ENCODE assay signal across 11 cellular contexts in the genomic region with DNA sequence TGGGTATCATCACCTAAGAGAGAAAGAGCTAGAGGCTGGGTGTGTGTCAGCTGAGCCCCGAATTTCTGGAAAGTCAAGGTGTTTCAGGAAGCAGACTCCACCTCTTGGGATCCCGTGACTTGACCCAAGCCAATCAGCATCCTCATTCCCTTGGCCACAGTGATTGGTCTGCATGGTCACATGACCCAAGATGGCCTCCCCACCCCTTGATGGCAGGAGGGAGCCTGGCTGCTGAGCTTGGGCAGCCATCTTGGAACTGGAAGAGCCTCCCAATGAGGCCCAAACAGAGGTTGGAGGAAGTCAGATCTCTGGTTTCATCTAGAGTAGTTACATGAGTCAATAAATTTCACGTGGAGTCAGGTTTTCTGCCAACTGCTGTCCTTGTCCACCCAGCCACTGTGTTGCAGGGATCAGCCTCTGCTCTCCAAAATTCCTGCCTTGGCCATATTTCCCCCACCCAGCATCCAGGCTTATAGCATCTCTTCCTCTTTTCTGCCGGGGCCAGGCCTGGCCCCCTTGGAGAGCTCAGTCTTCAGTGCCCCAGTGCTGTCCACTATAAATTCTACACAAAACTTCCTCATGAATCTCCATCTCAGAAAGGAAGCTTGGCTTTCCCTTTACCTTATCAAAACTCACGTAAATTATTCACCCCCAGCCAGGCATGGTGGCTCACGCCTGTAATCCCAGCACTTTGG. TPM values are rescaled to one million over a fixed set of nuclear protein-coding genes. Genes with fewer than 3 reads are reported as not detected.
DNase-seq lines count a peak whose midpoint lies in the region; ATAC-seq and TF ChIP-seq lines count a peak whose summit lies in the region.
"Had no signal": no experiment of that assay in that cellular context is flagged by ENCODE, and none has a peak within 500 bp of the region (broad histone marks: within the 10 kb centered on the region; RNA-seq: fewer than 3 reads in every experiment).

No MANE protein-coding gene starts in this region.

- TF ChIP-seq RAD21 in Ishikawa (IDR thresholded peaks at IDR 0.05; ENCODE audit: low read depth), result no peak

- H3K36me3 Mint-ChIP-seq in activated naive CD4-positive, alpha-beta T cell treated with anti-CD3 and anti-CD28 coated beads, Interleukin-2, amount 50 U/mL, for 24 hours, result no peaks in the 10 kb centered on the region
- H3K36me3 Mint-ChIP-seq in activated T-helper 17 cell treated with anti-CD3 and anti-CD28 coated beads, Interleukin-2, amount 50 U/mL, for 72 hours (ENCODE audit: low read depth), result peaks cover 14% of the 10 kb centered on the region
- H3K36me3 Mint-ChIP-seq in stimulated activated memory B cell treated with anti-CD40 and anti-IgM and Interleukin-4, amounts not matched to agents 10 μg/mL and 1 μg/mL and 100 μg/mL, for 72 hours, result peaks cover 4% of the 10 kb centered on the region

- H3K4me1 Mint-ChIP-seq in activated naive CD4-positive, alpha-beta T cell treated with anti-CD3 and anti-CD28 coated beads, Interleukin-2, amount 50 U/mL, for 24 hours, result peaks cover 71% of the 10 kb centered on the region
- H3K4me1 Mint-ChIP-seq in activated T-helper 17 cell treated with anti-CD3 and anti-CD28 coated beads, Interleukin-2, amount 50 U/mL, for 72 hours, result peaks cover 28% of the 10 kb centered on the region
- peaks cover 50% of the 10 kb centered on the region for H3K4me1 Mint-ChIP-seq in stimulated activated memory B cell treated with anti-CD40 and anti-IgM and Interleukin-4, amounts not matched to agents 10 μg/mL and 1 μg/mL and 100 μg/mL, for 72 hours

- no peak overlapping the region for H3K4me3 Mint-ChIP-seq in activated naive CD4-positive, alpha-beta T cell treated with anti-CD3 and anti-CD28 coated beads, Interleukin-2, amount 50 U/mL, for 24 hours
- peak overlapping the region; percentile 30 for H3K4me3 Mint-ChIP-seq in activated T-helper 17 cell treated with anti-CD3 and anti-CD28 coated beads, Interleukin-2, amount 50 U/mL, for 72 hours
- H3K4me3 Mint-ChIP-seq in stimulated activated memory B cell treated with anti-CD40 and anti-IgM and Interleukin-4, amounts not matched to agents 10 μg/mL and 1 μg/mL and 100 μg/mL, for 72 hours, result no peak overlapping the region

- ATAC-seq in activated T-helper 17 cell treated with anti-CD3 and anti-CD28 coated beads, Interleukin-2, amount 50 U/mL, for 72 hours (replicated peaks), result peak; percentile 66
- no peak for ATAC-seq in stimulated activated memory B cell treated with anti-CD40 and anti-IgM and Interleukin-4, amounts not matched to agents 10 μg/mL and 1 μg/mL and 100 μg/mL, for 72 hours
- no peak for ATAC-seq in HG03521 (IDR thresholded peaks at IDR 0.05; ENCODE audit: unreplicated experiment)
- ATAC-seq in GM18909 (IDR thresholded peaks at IDR 0.05; ENCODE audit: poor library complexity, unreplicated experiment), result no peak

- no peaks in the 10 kb centered on the region for H3K9me3 Mint-ChIP-seq in activated naive CD4-positive, alpha-beta T cell treated with anti-CD3 and anti-CD28 coated beads, Interleukin-2, amount 50 U/mL, for 24 hours
- no peaks in the 10 kb centered on the region for H3K9me3 Mint-ChIP-seq in activated T-helper 17 cell treated with anti-CD3 and anti-CD28 coated beads, Interleukin-2, amount 50 U/mL, for 72 hours
- no peaks in the 10 kb centered on the region for H3K9me3 Mint-ChIP-seq in stimulated activated memory B cell treated with anti-CD40 and anti-IgM and Interleukin-4, amounts not matched to agents 10 μg/mL and 1 μg/mL and 100 μg/mL, for 72 hours

- H3K27me3 Mint-ChIP-seq in activated naive CD4-positive, alpha-beta T cell treated with anti-CD3 and anti-CD28 coated beads, Interleukin-2, amount 50 U/mL, for 24 hours, result no peaks in the 10 kb centered on the region
- H3K27me3 Mint-ChIP-seq in activated T-helper 17 cell treated with anti-CD3 and anti-CD28 coated beads, Interleukin-2, amount 50 U/mL, for 72 hours, result no peaks in the 10 kb centered on the region
- H3K27me3 Mint-ChIP-seq in stimulated activated memory B cell treated with anti-CD40 and anti-IgM and Interleukin-4, amounts not matched to agents 10 μg/mL and 1 μg/mL and 100 μg/mL, for 72 hours, result no peaks in the 10 kb centered on the region

- no peak for DNase-seq in activated naive CD4-positive, alpha-beta T cell treated with anti-CD3 and anti-CD28 coated beads, Interleukin-2, amount 50 U/mL, for 16 hours
- DNase-seq in T1000 (lab: John Stamatoyannopoulos, UW), result no peak
- DNase-seq: NCI-H1417 treated with DMSO at 0.1 percent for 48 hours, PC-9, WERI-Rb-1 had no signal

- H3K27ac Mint-ChIP-seq in activated naive CD4-positive, alpha-beta T cell treated with anti-CD3 and anti-CD28 coated beads, Interleukin-2, amount 50 U/mL, for 24 hours, result peak overlapping the region; percentile 68
- peak overlapping the region; percentile 67 for H3K27ac Mint-ChIP-seq in activated T-helper 17 cell treated with anti-CD3 and anti-CD28 coated beads, Interleukin-2, amount 50 U/mL, for 72 hours
- H3K27ac Mint-ChIP-seq in stimulated activated memory B cell treated with anti-CD40 and anti-IgM and Interleukin-4, amounts not matched to agents 10 μg/mL and 1 μg/mL and 100 μg/mL, for 72 hours, result peak overlapping the region; percentile 34

- no peak for TF ChIP-seq EP300 in Ishikawa (IDR thresholded peaks at IDR 0.05; ENCODE audit: borderline replicate concordance)

TF ChIP-seq in Ishikawa, 13 proteins besides CTCF, POLR2A, EP300 and RAD21:
- TF ChIP-seq TAF1 (IDR thresholded peaks at IDR 0.05; ENCODE audit: low read depth) (no peak), FOXM1 (IDR thresholded peaks at IDR 0.05; ENCODE audit: borderline replicate concordance, low read depth) (no peak), YY1 (IDR thresholded peaks at IDR 0.05; ENCODE audit: low read depth) (peak; percentile 88), CEBPB (IDR thresholded peaks at IDR 0.05) (no peak), CREB1 (IDR thresholded peaks at IDR 0.05; ENCODE audit: low read depth) (no peak), ZBTB7A (IDR thresholded peaks at IDR 0.05; ENCODE audit: low read depth) (no peak), EGR1 (IDR thresholded peaks at IDR 0.05) (no peak), NFIC (IDR thresholded peaks at IDR 0.05) (no peak), TEAD4 (IDR thresholded peaks at IDR 0.05) (no peak), TCF12 (IDR thresholded peaks at IDR 0.05; ENCODE audit: low read depth) (no peak)
- TF ChIP-seq, protein P1, sequence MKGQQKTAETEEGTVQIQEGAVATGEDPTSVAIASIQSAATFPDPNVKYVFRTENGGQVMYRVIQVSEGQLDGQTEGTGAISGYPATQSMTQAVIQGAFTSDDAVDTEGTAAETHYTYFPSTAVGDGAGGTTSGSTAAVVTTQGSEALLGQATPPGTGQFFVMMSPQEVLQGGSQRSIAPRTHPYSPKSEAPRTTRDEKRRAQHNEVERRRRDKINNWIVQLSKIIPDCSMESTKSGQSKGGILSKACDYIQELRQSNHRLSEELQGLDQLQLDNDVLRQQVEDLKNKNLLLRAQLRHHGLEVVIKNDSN (IDR thresholded peaks at IDR 0.05), result peak; percentile 89
- TF ChIP-seq, protein P2, sequence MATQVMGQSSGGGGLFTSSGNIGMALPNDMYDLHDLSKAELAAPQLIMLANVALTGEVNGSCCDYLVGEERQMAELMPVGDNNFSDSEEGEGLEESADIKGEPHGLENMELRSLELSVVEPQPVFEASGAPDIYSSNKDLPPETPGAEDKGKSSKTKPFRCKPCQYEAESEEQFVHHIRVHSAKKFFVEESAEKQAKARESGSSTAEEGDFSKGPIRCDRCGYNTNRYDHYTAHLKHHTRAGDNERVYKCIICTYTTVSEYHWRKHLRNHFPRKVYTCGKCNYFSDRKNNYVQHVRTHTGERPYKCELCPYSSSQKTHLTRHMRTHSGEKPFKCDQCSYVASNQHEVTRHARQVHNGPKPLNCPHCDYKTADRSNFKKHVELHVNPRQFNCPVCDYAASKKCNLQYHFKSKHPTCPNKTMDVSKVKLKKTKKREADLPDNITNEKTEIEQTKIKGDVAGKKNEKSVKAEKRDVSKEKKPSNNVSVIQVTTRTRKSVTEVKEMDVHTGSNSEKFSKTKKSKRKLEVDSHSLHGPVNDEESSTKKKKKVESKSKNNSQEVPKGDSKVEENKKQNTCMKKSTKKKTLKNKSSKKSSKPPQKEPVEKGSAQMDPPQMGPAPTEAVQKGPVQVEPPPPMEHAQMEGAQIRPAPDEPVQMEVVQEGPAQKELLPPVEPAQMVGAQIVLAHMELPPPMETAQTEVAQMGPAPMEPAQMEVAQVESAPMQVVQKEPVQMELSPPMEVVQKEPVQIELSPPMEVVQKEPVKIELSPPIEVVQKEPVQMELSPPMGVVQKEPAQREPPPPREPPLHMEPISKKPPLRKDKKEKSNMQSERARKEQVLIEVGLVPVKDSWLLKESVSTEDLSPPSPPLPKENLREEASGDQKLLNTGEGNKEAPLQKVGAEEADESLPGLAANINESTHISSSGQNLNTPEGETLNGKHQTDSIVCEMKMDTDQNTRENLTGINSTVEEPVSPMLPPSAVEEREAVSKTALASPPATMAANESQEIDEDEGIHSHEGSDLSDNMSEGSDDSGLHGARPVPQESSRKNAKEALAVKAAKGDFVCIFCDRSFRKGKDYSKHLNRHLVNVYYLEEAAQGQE (IDR thresholded peaks at IDR 0.05; ENCODE audit: low read depth), result no peak
- TF ChIP-seq, protein P3, sequence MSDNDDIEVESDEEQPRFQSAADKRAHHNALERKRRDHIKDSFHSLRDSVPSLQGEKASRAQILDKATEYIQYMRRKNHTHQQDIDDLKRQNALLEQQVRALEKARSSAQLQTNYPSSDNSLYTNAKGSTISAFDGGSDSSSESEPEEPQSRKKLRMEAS (IDR thresholded peaks at IDR 0.05), result no peak

RNA-seq across cellular contexts. Expression of a gene that starts 17.2 kb away (rescaled TPM):
- total RNA-seq in activated T-helper 17 cell treated with anti-CD3 and anti-CD28 coated beads, Interleukin-2, amount 50 U/mL, for 72 hours, result 10 to 100 TPM; 45.4 to 68.4 TPM

RNA-seq across cellular contexts. Expression of a gene that starts 54.8 kb away (rescaled TPM):
- 10 to 100 TPM; 83.6 to 87.3 TPM for total RNA-seq in activated T-helper 17 cell treated with anti-CD3 and anti-CD28 coated beads, Interleukin-2, amount 50 U/mL, for 72 hours
